In genomic region chr16:51267676-51268075, GRCh38 we compare ENCODE assay signal across 25 cellular contexts.
DNase-seq lines count a peak whose midpoint lies in the region; ATAC-seq, FAIRE-seq and TF ChIP-seq lines count a peak whose summit lies in the region.
"Had no signal": no experiment of that assay in that cellular context is flagged by ENCODE, and none has a peak within 500 bp of the region (broad histone marks: within the 10 kb centered on the region; RNA-seq: fewer than 3 reads in every experiment).

No MANE protein-coding gene starts in this region.

- no TSS peak for BruUV-seq in GM12878 (replicated peaks; lab: Mats Ljungman, UMichigan)

- no peaks in the 10 kb centered on the region for H3K9me3 ChIP-seq in GM12878 (replicated peaks; ENCODE audit: control insufficient read depth, insufficient read depth, low read length)
- no peaks in the 10 kb centered on the region for H3K9me3 ChIP-seq in kidney (ENCODE audit: control insufficient read depth in 1 of 2, low read length in 2 of 2)
- H3K9me3 ChIP-seq: HAP-1, Peyer's patch, SJCRH30 had no signal

- H3K9ac ChIP-seq in GM12878 (ENCODE audit: control insufficient read depth, insufficient read depth, low read length) = no peak overlapping the region
- H3K9ac ChIP-seq in kidney (ENCODE audit: low read length in 2 of 2) = no peak overlapping the region
- H3K9ac ChIP-seq: GM23248, KMS-11 had no signal

- peaks cover 47% of the 10 kb centered on the region for H3K9me3 Mint-ChIP-seq in nephron progenitor cell

- CTCF ChIA-PET in GM12878 (lab: Yijun Ruan, JAX) = no interaction called here

- POLR2A ChIA-PET in GM12878 (lab: Charles Lee) = no interaction called here

- no peak for TF ChIP-seq RAD21 in GM12878 (IDR thresholded peaks at IDR 0.05; ENCODE audit: insufficient read depth, low read depth, low read length)

- in situ Hi-C loops in GM12878 (cut with MboI) = no loop called here

- RAD21 ChIA-PET in GM12878 (lab: Charles Lee; ENCODE audit: unreplicated experiment) = no interaction called here

- no peak for ATAC-seq in GM12878
- ATAC-seq: A549 had no signal

- H2AFZ ChIP-seq in GM12878 (ENCODE audit: control insufficient read depth, low read depth, low read length) = no peak overlapping the region
- H2AFZ ChIP-seq: GM23248 had no signal

- H3K27me3 Mint-ChIP-seq in nephron progenitor cell (ENCODE audit: low read depth, poor library complexity) = no peaks in the 10 kb centered on the region

- H3K79me2 ChIP-seq in GM12878 (ENCODE audit: control insufficient read depth, insufficient read depth, low read length) = no peaks in the 10 kb centered on the region

- H3K36me3 Mint-ChIP-seq in nephron progenitor cell (ENCODE audit: low read depth) = peaks cover 52% of the 10 kb centered on the region
- H3K36me3 Mint-ChIP-seq: CD4-positive, CD25-positive, alpha-beta regulatory T cell had no signal

- no peak overlapping the region for H3K4me2 ChIP-seq in GM12878 (ENCODE audit: control insufficient read depth, insufficient read depth)
- H3K4me2 ChIP-seq: A549, KMS-11 had no signal

- H3K27ac ChIP-seq in GM12878 (ENCODE audit: control insufficient read depth, insufficient read depth) (no peak overlapping the region), temporal lobe (ENCODE audit: low read depth, low read length) (peak overlapping the region; percentile 90), kidney (ENCODE audit: low read depth in 2 of 2, low read length in 2 of 2) (no peak overlapping the region)
- H3K27ac ChIP-seq: A549, GM23248, KMS-11, Peyer's patch, SJCRH30 had no signal

- no peaks in the 10 kb centered on the region for H4K20me1 ChIP-seq in GM12878 (ENCODE audit: control insufficient read depth, insufficient read depth)

- TF ChIP-seq CTCF in GM12878 (IDR thresholded peaks at IDR 0.05 in 2 of 3, conservative IDR thresholded peaks at IDR 0.05 in 1 of 3; ENCODE audit: control insufficient read depth in 2 of 3, extremely low read depth in 1 of 3, insufficient read depth in 1 of 3, low read depth in 3 of 3, low read length in 3 of 3) = no peak
- TF ChIP-seq CTCF in nephron progenitor cell (IDR thresholded peaks at IDR 0.05) = no peak
- TF ChIP-seq CTCF in kidney (IDR thresholded peaks at IDR 0.05; ENCODE audit: borderline replicate concordance, extremely low read depth, insufficient read depth) = no peak

- 2% methylated on average over 3 of the region's 3 CpGs for WGBS in GM12878 (ENCODE audit: insufficient coverage, insufficient replicate concordance, low lambda C conversion rate, missing lambda C conversion rate)

- H3K4me1 Mint-ChIP-seq in nephron progenitor cell = peaks cover 36% of the 10 kb centered on the region
- H3K4me1 Mint-ChIP-seq: CD4-positive, CD25-positive, alpha-beta regulatory T cell had no signal

- FAIRE-seq in GM12878 (lab: Jason Lieb, UNC) (no peak), kidney (lab: Jason Lieb, UNC) (no peak)
- FAIRE-seq: A549, GM18507, HTR-8/SVneo had no signal

- DNase-seq in GM12878 (ENCODE audit: low read depth, low spot score) (no peak), kidney glomerular epithelial cell (lab: John Stamatoyannopoulos, UW) (peak; percentile 0), nephron progenitor cell (no peak), kidney (no peak), NCI-H2196 (lab: John Stamatoyannopoulos, UW; ENCODE audit: unreplicated experiment) (no peak), iPS-NIHi11 (ENCODE audit: low spot score) (no peak)
- no peak for DNase-seq in stimulated activated CD4-positive, alpha-beta T cell treated with anti-CD3 and anti-CD28 coated beads, Interleukin-4, amount 100 ng/mL, for 4 hours
- DNase-seq: Caco-2; CD4-positive, CD25-positive, alpha-beta regulatory T cell; DND-41; GM23248; IMR-90; NCI-H1105 treated with DMSO at 0.1 percent for 48 hours; NCI-H2029 treated with DMSO at 0.1 percent for 48 hours; NCI-H345; NCI-H524; NCI-H774; Peyer's patch; SJCRH30 had no signal

- intact Hi-C loops in GM12878 (cut with micrococcal nuclease; ENCODE audit: unreplicated experiment) (loop anchor here (10.0 kb wide), 1 partner anchor 63 kb away; no protein-coding TSS in a partner anchor), kidney (cut with DNase I) (no loop called here)

- peak overlapping the region; percentile 93 for H3K27ac Mint-ChIP-seq in nephron progenitor cell
- H3K27ac Mint-ChIP-seq: CD4-positive, CD25-positive, alpha-beta regulatory T cell had no signal

- no peak overlapping the region for H3K4me3 Mint-ChIP-seq in nephron progenitor cell
- H3K4me3 Mint-ChIP-seq: CD4-positive, CD25-positive, alpha-beta regulatory T cell had no signal

- H3K4me3 ChIP-seq in GM12878 (no peak overlapping the region), kidney (ENCODE audit: low read length in 2 of 2) (no peak overlapping the region)
- H3K4me3 ChIP-seq: A549, GM23248, HAP-1, Peyer's patch, SJCRH30 had no signal

- TF ChIP-seq EP300 in GM12878 (IDR thresholded peaks at IDR 0.05; ENCODE audit: borderline replicate concordance in 1 of 2, control insufficient read depth in 1 of 2, low read depth in 2 of 2, low read length in 2 of 2) = no peak

- H3K36me3 ChIP-seq in GM12878 (ENCODE audit: control insufficient read depth in 2 of 2, insufficient read depth in 2 of 2, low read length in 1 of 2) (no peaks in the 10 kb centered on the region), kidney (ENCODE audit: control insufficient read depth in 1 of 2, insufficient read depth in 2 of 2, low read length in 2 of 2) (no peaks in the 10 kb centered on the region)
- H3K36me3 ChIP-seq: HAP-1, Peyer's patch, SJCRH30 had no signal

- H3K27me3 ChIP-seq in GM12878 (replicated peaks in 1 of 2; ENCODE audit: control insufficient read depth in 2 of 2, insufficient read depth in 2 of 2, low read length in 1 of 2) = no peaks in the 10 kb centered on the region
- H3K27me3 ChIP-seq: Peyer's patch, SJCRH30 had no signal

- H3K4me1 ChIP-seq in GM12878 (ENCODE audit: control insufficient read depth, insufficient read depth, low read length) = no peaks in the 10 kb centered on the region
- H3K4me1 ChIP-seq in kidney (ENCODE audit: control insufficient read depth in 1 of 2, insufficient read depth in 1 of 2, low read depth in 1 of 2, low read length in 2 of 2) = no peaks in the 10 kb centered on the region
- H3K4me1 ChIP-seq: A549, Caco-2, HAP-1, Peyer's patch, SJCRH30 had no signal

- SMC1A ChIA-PET in GM12878 (lab: Charles Lee; ENCODE audit: uncharacterized antibody, unreplicated experiment) = no interaction called here

- no peak for TF ChIP-seq POLR2A in GM12878 (IDR thresholded peaks at IDR 0.05; ENCODE audit: low read depth, low read length)

TF ChIP-seq in GM12878, 131 proteins besides CTCF, POLR2A, EP300 and RAD21:
- no peak for TF ChIP-seq MXI1 (IDR thresholded peaks at IDR 0.05; ENCODE audit: low read depth, low read length)
- 0 out of 2 replicates have a peak, but pooled peaks have one; percentile 16 for TF ChIP-seq PKNOX1 (IDR thresholded peaks at IDR 0.05)
